ENCODE assay signal across 12 cellular contexts in genomic region chr1:219555031-219555667, GRCh38. TPM values are rescaled to one million over a fixed set of nuclear protein-coding genes. Genes with fewer than 3 reads are reported as not detected.
DNase-seq lines count a peak whose midpoint lies in the region; ATAC-seq, FAIRE-seq and TF ChIP-seq lines count a peak whose summit lies in the region.
"Had no signal": no experiment of that assay in that cellular context is flagged by ENCODE, and none has a peak within 500 bp of the region (broad histone marks: within the 10 kb centered on the region; RNA-seq: fewer than 3 reads in every experiment).

No MANE protein-coding gene starts in this region.

- no peaks in the 10 kb centered on the region for H3K36me3 Mint-ChIP-seq in stimulated activated naive B cell treated with anti-CD40 and anti-IgM and Interleukin-4, amounts not matched to agents 10 μg/mL and 1 μg/mL and 100 μg/mL, for 72 hours

- H3K4me3 ChIP-seq in NT2/D1 (ENCODE audit: insufficient read length, low read depth) (no peak overlapping the region), pancreas (no peak overlapping the region), gastroesophageal sphincter (no peak overlapping the region)
- H3K4me3 ChIP-seq: heart right ventricle, ovary had no signal

- ATAC-seq in GM19351 (IDR thresholded peaks at IDR 0.05; ENCODE audit: unreplicated experiment): peak; percentile 72
- peak; percentile 41 for ATAC-seq in esophagus mucosa
- ATAC-seq in pancreas: peak in 3 of 4 donors; percentile 44 to 64 (median 55)
- ATAC-seq in GM21526 (IDR thresholded peaks at IDR 0.05; ENCODE audit: low FRiP score, unreplicated experiment): no peak
- ATAC-seq in stimulated activated naive B cell treated with anti-CD40 and anti-IgM and Interleukin-4, amounts not matched to agents 10 μg/mL and 1 μg/mL and 100 μg/mL, for 72 hours (replicated peaks): no peak
- no peak for ATAC-seq in gastroesophageal sphincter
- no peak for ATAC-seq in HG03045 (IDR thresholded peaks at IDR 0.05; ENCODE audit: unreplicated experiment)
- ATAC-seq: heart right ventricle had no signal

- no peaks in the 10 kb centered on the region for H3K27me3 Mint-ChIP-seq in stimulated activated naive B cell treated with anti-CD40 and anti-IgM and Interleukin-4, amounts not matched to agents 10 μg/mL and 1 μg/mL and 100 μg/mL, for 72 hours

- peaks cover 8% of the 10 kb centered on the region for H3K27me3 ChIP-seq in NT2/D1 (ENCODE audit: insufficient read depth, insufficient read length)
- H3K27me3 ChIP-seq in pancreas: no peaks in the 10 kb centered on the region
- H3K27me3 ChIP-seq in gastroesophageal sphincter: no peaks in the 10 kb centered on the region
- H3K27me3 ChIP-seq: heart right ventricle, ovary had no signal

- H3K27ac Mint-ChIP-seq in stimulated activated naive B cell treated with anti-CD40 and anti-IgM and Interleukin-4, amounts not matched to agents 10 μg/mL and 1 μg/mL and 100 μg/mL, for 72 hours: no peak overlapping the region

- no peak for TF ChIP-seq EP300 in gastroesophageal sphincter (IDR thresholded peaks at IDR 0.05)

- no peak overlapping the region for H3K9ac ChIP-seq in NT2/D1 (ENCODE audit: insufficient read length, low read depth)

- H3K4me1 ChIP-seq in NT2/D1 (ENCODE audit: insufficient read depth, insufficient read length) (peaks cover 3% of the 10 kb centered on the region), pancreas (peaks cover 0 to 8% (median 6%) of the 10 kb centered on the region in 3 donors), gastroesophageal sphincter (peaks cover 0 to 17% (median 0%) of the 10 kb centered on the region in 3 donors)
- H3K4me1 ChIP-seq: heart right ventricle had no signal

- no peaks in the 10 kb centered on the region for H3K36me3 ChIP-seq in NT2/D1 (ENCODE audit: insufficient read depth, insufficient read length, low read length)
- H3K36me3 ChIP-seq in pancreas: no peaks in the 10 kb centered on the region
- H3K36me3 ChIP-seq in gastroesophageal sphincter: no peaks in the 10 kb centered on the region
- H3K36me3 ChIP-seq: heart right ventricle, ovary had no signal

- H3K4me1 Mint-ChIP-seq in stimulated activated naive B cell treated with anti-CD40 and anti-IgM and Interleukin-4, amounts not matched to agents 10 μg/mL and 1 μg/mL and 100 μg/mL, for 72 hours: no peaks in the 10 kb centered on the region

- no peak for TF ChIP-seq CTCF in pancreas (IDR thresholded peaks at IDR 0.05)
- TF ChIP-seq CTCF in gastroesophageal sphincter (IDR thresholded peaks at IDR 0.05): no peak

- TF ChIP-seq POLR2A in gastroesophageal sphincter (IDR thresholded peaks at IDR 0.05): no peak

- FAIRE-seq in pancreas (lab: Jason Lieb, UNC): no peak

- peak; percentile 88 for DNase-seq in NT2/D1 (ENCODE audit: low read depth, low spot score)
- no peak for DNase-seq in pancreas
- no peak for DNase-seq in stimulated activated naive B cell treated with anti-CD40 and anti-IgM and Interleukin-4, amounts not matched to agents 10 μg/mL and 1 μg/mL and 100 μg/mL, for 72 hours
- DNase-seq: GDM1, heart right ventricle, NCI-H2029 treated with DMSO at 0.1 percent for 48 hours, ovary had no signal

- H3K9me3 ChIP-seq in NT2/D1 (ENCODE audit: insufficient read depth, low read length) (peaks cover 12% of the 10 kb centered on the region; the same call in 1 of the 2 replicates), pancreas (no peaks in the 10 kb centered on the region), gastroesophageal sphincter (no peaks in the 10 kb centered on the region)
- H3K9me3 ChIP-seq: heart right ventricle, ovary had no signal

- H3K9me3 Mint-ChIP-seq in stimulated activated naive B cell treated with anti-CD40 and anti-IgM and Interleukin-4, amounts not matched to agents 10 μg/mL and 1 μg/mL and 100 μg/mL, for 72 hours: no peaks in the 10 kb centered on the region

- no peak overlapping the region for H3K4me3 Mint-ChIP-seq in stimulated activated naive B cell treated with anti-CD40 and anti-IgM and Interleukin-4, amounts not matched to agents 10 μg/mL and 1 μg/mL and 100 μg/mL, for 72 hours

- H3K27ac ChIP-seq in pancreas: no peak overlapping the region
- H3K27ac ChIP-seq in gastroesophageal sphincter: peak overlapping the region in 1 of 4 donors; percentile 20
- H3K27ac ChIP-seq: heart right ventricle, ovary had no signal

- 90 to 92% methylated on average over 6 of the region's 6 CpGs for WGBS in pancreas, 2 donors
- 78 to 81% methylated on average over 6 of the region's 6 CpGs for WGBS in gastroesophageal sphincter (ENCODE audit: low coverage in 1 of 2), 2 donors

- intact Hi-C loops in pancreas (cut with DNase I): no loop called here

RNA-seq across cellular contexts. Expression of gene ZC3H11B, which starts 57.8 kb away (rescaled TPM):
- total RNA-seq in esophagus mucosa: not detected
- total RNA-seq in pancreas: under 1 TPM in 2 of 6 donors, not detected in 4; 0.12 to 0.15 TPM
- not detected for polyA plus RNA-seq in pancreas
- total RNA-seq in gastroesophageal sphincter: not detected

Comparison
In these comparisons a context has a peak if more than half of its experiments do, and no peak if none do; other contexts are left out.
1. ATAC-seq: peak in GM19351 (single experiment), esophagus mucosa (single experiment) and pancreas (3 of 4); none in GM21526 (single experiment), stimulated activated naive B cell treated with anti-CD40 and anti-IgM and Interleukin-4, amounts not matched to agents 10 μg/mL and 1 μg/mL and 100 μg/mL, for 72 hours (0 of 2), gastroesophageal sphincter (single experiment) and HG03045 (single experiment).